16 cellular contexts compared by ENCODE assay signal in genomic region chr11:35153280-35153679, GRCh38. TPM values are rescaled to one million over a fixed set of nuclear protein-coding genes. Genes with fewer than 3 reads are reported as not detected.
DNase-seq lines count a peak whose midpoint lies in the region; ATAC-seq and TF ChIP-seq lines count a peak whose summit lies in the region.
"Had no signal": no experiment of that assay in that cellular context is flagged by ENCODE, and none has a peak within 500 bp of the region (broad histone marks: within the 10 kb centered on the region; RNA-seq: fewer than 3 reads in every experiment).

No MANE protein-coding gene starts in this region.

- no peak for TF ChIP-seq CTCF in OCI-LY3 (IDR thresholded peaks at IDR 0.05; ENCODE audit: low read depth, low read length)

- peaks cover 100% of the 10 kb centered on the region for H3K79me2 ChIP-seq in OCI-LY3 (ENCODE audit: low read length)

- H3K27me3 Mint-ChIP-seq in activated naive CD4-positive, alpha-beta T cell treated with anti-CD3 and anti-CD28 coated beads for 36 hours (ENCODE audit: low read depth) = no peaks in the 10 kb centered on the region
- no peaks in the 10 kb centered on the region for H3K27me3 Mint-ChIP-seq in activated naive CD4-positive, alpha-beta T cell treated with anti-CD3 and anti-CD28 coated beads, Interleukin-2, amount 10 ng/mL, durations not matched to agents 7 days and 5 days
- H3K27me3 Mint-ChIP-seq in dendritic cell treated with granulocyte-macrophage colony-stimulating factor and Interleukin-4, amounts not matched to agents 40 ng/mL and 50 ng/mL, for 4 days = no peaks in the 10 kb centered on the region
- H3K27me3 Mint-ChIP-seq in stimulated activated naive CD8-positive, alpha-beta T cell treated with anti-CD3 and anti-CD28 coated beads, Interleukin-15, amount 100 ng/mL, for 72 hours = no peaks in the 10 kb centered on the region

- H3K4me3 Mint-ChIP-seq in activated naive CD4-positive, alpha-beta T cell treated with anti-CD3 and anti-CD28 coated beads for 36 hours = peak overlapping the region; percentile 0
- no peak overlapping the region for H3K4me3 Mint-ChIP-seq in activated naive CD4-positive, alpha-beta T cell treated with anti-CD3 and anti-CD28 coated beads, Interleukin-2, amount 10 ng/mL, durations not matched to agents 7 days and 5 days
- H3K4me3 Mint-ChIP-seq in dendritic cell treated with granulocyte-macrophage colony-stimulating factor and Interleukin-4, amounts not matched to agents 40 ng/mL and 50 ng/mL, for 4 days = no peak overlapping the region
- H3K4me3 Mint-ChIP-seq in stimulated activated naive CD8-positive, alpha-beta T cell treated with anti-CD3 and anti-CD28 coated beads, Interleukin-15, amount 100 ng/mL, for 72 hours = peak overlapping the region in 1 of 2 donors; percentile 40

- peaks cover 100% of the 10 kb centered on the region for H4K20me1 ChIP-seq in OCI-LY3 (ENCODE audit: insufficient read depth, low read length)

- no peaks in the 10 kb centered on the region for H3K9me3 ChIP-seq in OCI-LY3 (ENCODE audit: insufficient read depth, low read length)
- H3K9me3 ChIP-seq: upper lobe of left lung had no signal

- peaks cover 97% of the 10 kb centered on the region for H3K4me1 Mint-ChIP-seq in activated naive CD4-positive, alpha-beta T cell treated with anti-CD3 and anti-CD28 coated beads for 36 hours (ENCODE audit: low read depth)
- peaks cover 98% of the 10 kb centered on the region for H3K4me1 Mint-ChIP-seq in activated naive CD4-positive, alpha-beta T cell treated with anti-CD3 and anti-CD28 coated beads, Interleukin-2, amount 10 ng/mL, durations not matched to agents 7 days and 5 days
- peaks cover 97% of the 10 kb centered on the region for H3K4me1 Mint-ChIP-seq in dendritic cell treated with granulocyte-macrophage colony-stimulating factor and Interleukin-4, amounts not matched to agents 40 ng/mL and 50 ng/mL, for 4 days (ENCODE audit: low read depth)
- H3K4me1 Mint-ChIP-seq in stimulated activated naive CD8-positive, alpha-beta T cell treated with anti-CD3 and anti-CD28 coated beads, Interleukin-15, amount 100 ng/mL, for 72 hours = peaks cover 99% of the 10 kb centered on the region

- H3K4me1 ChIP-seq in OCI-LY3 (ENCODE audit: low read length) = peaks cover 98% of the 10 kb centered on the region

- peaks cover 56% of the 10 kb centered on the region for H3K36me3 Mint-ChIP-seq in activated naive CD4-positive, alpha-beta T cell treated with anti-CD3 and anti-CD28 coated beads for 36 hours (ENCODE audit: low read depth)
- H3K36me3 Mint-ChIP-seq in activated naive CD4-positive, alpha-beta T cell treated with anti-CD3 and anti-CD28 coated beads, Interleukin-2, amount 10 ng/mL, durations not matched to agents 7 days and 5 days = peaks cover 93% of the 10 kb centered on the region
- H3K36me3 Mint-ChIP-seq in dendritic cell treated with granulocyte-macrophage colony-stimulating factor and Interleukin-4, amounts not matched to agents 40 ng/mL and 50 ng/mL, for 4 days (ENCODE audit: low read depth) = peaks cover 99% of the 10 kb centered on the region

- peak overlapping the region; percentile 82 for H3K27ac Mint-ChIP-seq in activated naive CD4-positive, alpha-beta T cell treated with anti-CD3 and anti-CD28 coated beads for 36 hours
- no peak overlapping the region for H3K27ac Mint-ChIP-seq in activated naive CD4-positive, alpha-beta T cell treated with anti-CD3 and anti-CD28 coated beads, Interleukin-2, amount 10 ng/mL, durations not matched to agents 7 days and 5 days
- H3K27ac Mint-ChIP-seq in dendritic cell treated with granulocyte-macrophage colony-stimulating factor and Interleukin-4, amounts not matched to agents 40 ng/mL and 50 ng/mL, for 4 days = peak overlapping the region; percentile 13
- peak overlapping the region in 1 of 2 donors; percentile 15 for H3K27ac Mint-ChIP-seq in stimulated activated naive CD8-positive, alpha-beta T cell treated with anti-CD3 and anti-CD28 coated beads, Interleukin-15, amount 100 ng/mL, for 72 hours

- intact Hi-C loops in activated naive CD4-positive, alpha-beta T cell treated with anti-CD3 and anti-CD28 coated beads for 36 hours (cut with micrococcal nuclease) = no loop called here
- intact Hi-C loops in dendritic cell treated with granulocyte-macrophage colony-stimulating factor and Interleukin-4, amounts not matched to agents 40 ng/mL and 50 ng/mL, for 4 days (cut with micrococcal nuclease) = no loop called here

- H3K9me3 Mint-ChIP-seq in activated naive CD4-positive, alpha-beta T cell treated with anti-CD3 and anti-CD28 coated beads for 36 hours = no peaks in the 10 kb centered on the region
- H3K9me3 Mint-ChIP-seq in activated naive CD4-positive, alpha-beta T cell treated with anti-CD3 and anti-CD28 coated beads, Interleukin-2, amount 10 ng/mL, durations not matched to agents 7 days and 5 days = peaks cover 5% of the 10 kb centered on the region
- no peaks in the 10 kb centered on the region for H3K9me3 Mint-ChIP-seq in dendritic cell treated with granulocyte-macrophage colony-stimulating factor and Interleukin-4, amounts not matched to agents 40 ng/mL and 50 ng/mL, for 4 days
- peaks cover 0 to 20% of the 10 kb centered on the region in 2 donors for H3K9me3 Mint-ChIP-seq in stimulated activated naive CD8-positive, alpha-beta T cell treated with anti-CD3 and anti-CD28 coated beads, Interleukin-15, amount 100 ng/mL, for 72 hours

- peak overlapping the region; percentile 30 for H3K27ac ChIP-seq in OCI-LY3 (ENCODE audit: low read length)

- H3K27me3 ChIP-seq in OCI-LY3 (ENCODE audit: low read depth, low read length) (no peaks in the 10 kb centered on the region), H7 (ENCODE audit: control insufficient read depth, insufficient read depth, low read length) (no peaks in the 10 kb centered on the region)
- H3K27me3 ChIP-seq: upper lobe of left lung had no signal

- ATAC-seq in stimulated activated naive CD8-positive, alpha-beta T cell treated with anti-CD3 and anti-CD28 coated beads, Interleukin-15, amount 100 ng/mL, for 72 hours = peak; percentile 83
- ATAC-seq in HG02970 (IDR thresholded peaks at IDR 0.05; ENCODE audit: low FRiP score, unreplicated experiment) = no peak

- DNase-seq in activated naive CD4-positive, alpha-beta T cell treated with anti-CD3 and anti-CD28 coated beads for 36 hours = no peak
- no peak for DNase-seq in activated naive CD4-positive, alpha-beta T cell treated with anti-CD3 and anti-CD28 coated beads, Interleukin-2, amount 10 ng/mL, durations not matched to agents 7 days and 5 days
- DNase-seq in stimulated activated naive CD8-positive, alpha-beta T cell treated with anti-CD3 and anti-CD28 coated beads, Interleukin-15, amount 100 ng/mL, for 72 hours = no peak
- no peak for DNase-seq in SHP77 treated with DMSO at 0.1 percent for 48 hours (lab: John Stamatoyannopoulos, UW)
- no peak for DNase-seq in H7
- DNase-seq: activated CD4-positive, alpha-beta T cell treated with anti-CD3 and anti-CD28 coated beads, Interleukin-2, amount 50 U/mL, for 4 hours; activated gamma-delta T cell treated with Interleukin-2 at 50 U/mL for 16 hours; midbrain; NCI-H187; NCI-H226; retina; stimulated activated naive CD4-positive, alpha-beta T cell; upper lobe of left lung had no signal

- H3K36me3 ChIP-seq in OCI-LY3 (replicated peaks; ENCODE audit: low read depth, low read length) (peaks cover 90% of the 10 kb centered on the region), H7 (replicated peaks; ENCODE audit: control insufficient read depth, insufficient read depth, low read length) (no peaks in the 10 kb centered on the region)

- H3K9ac ChIP-seq in OCI-LY3 (ENCODE audit: low read length) = no peak overlapping the region

- H2AFZ ChIP-seq in OCI-LY3 (ENCODE audit: low read depth, low read length) = no peak overlapping the region

- no peak overlapping the region for H3K4me3 ChIP-seq in OCI-LY3 (ENCODE audit: low read length)
- no peak overlapping the region for H3K4me3 ChIP-seq in H7 (ENCODE audit: insufficient read depth, low read depth, low read length)
- H3K4me3 ChIP-seq: upper lobe of left lung had no signal

- CTCF ChIA-PET in activated naive CD4-positive, alpha-beta T cell treated with anti-CD3 and anti-CD28 coated beads for 36 hours (lab: Charles Lee) = interaction anchor here (0.6 to 1.4 kb wide), 3 partner anchors 9 to 434 kb away, joined by 3 to 6 read pairs (median 3); no protein-coding TSS in a partner anchor
- CTCF ChIA-PET in activated naive CD4-positive, alpha-beta T cell treated with anti-CD3 and anti-CD28 coated beads, Interleukin-2, amount 10 ng/mL, durations not matched to agents 7 days and 5 days (lab: Charles Lee) = no interaction called here

- H3K4me2 ChIP-seq in OCI-LY3 (ENCODE audit: low read length) = 0 out of 2 replicates have a peak overlapping the region, but pooled peaks have one; percentile 8

RNA-seq across cellular contexts. Expression of gene CD44, which starts 14.3 kb away (rescaled TPM):
- total RNA-seq in activated naive CD4-positive, alpha-beta T cell treated with anti-CD3 and anti-CD28 coated beads for 36 hours = 100 to 1,000 TPM; 389 to 405 TPM
- total RNA-seq in H7 (2014; rRNA removed; shearing (Covaris generic)) = 9.4 and 11.4 TPM in 2 replicates

Comparison
In these comparisons a context has a peak if more than half of its experiments do, and no peak if none do; other contexts are left out.
1. RNA of gene CD44, which starts 14.3 kb away (total RNA-seq): 389 to 405 TPM in activated naive CD4-positive, alpha-beta T cell treated with anti-CD3 and anti-CD28 coated beads for 36 hours; 9.4 to 11.4 TPM in H7; every median in the first group is over 10 times any median in the second.